Comparison of ENCODE assay signal across 9 cellular contexts in the genomic region with DNA sequence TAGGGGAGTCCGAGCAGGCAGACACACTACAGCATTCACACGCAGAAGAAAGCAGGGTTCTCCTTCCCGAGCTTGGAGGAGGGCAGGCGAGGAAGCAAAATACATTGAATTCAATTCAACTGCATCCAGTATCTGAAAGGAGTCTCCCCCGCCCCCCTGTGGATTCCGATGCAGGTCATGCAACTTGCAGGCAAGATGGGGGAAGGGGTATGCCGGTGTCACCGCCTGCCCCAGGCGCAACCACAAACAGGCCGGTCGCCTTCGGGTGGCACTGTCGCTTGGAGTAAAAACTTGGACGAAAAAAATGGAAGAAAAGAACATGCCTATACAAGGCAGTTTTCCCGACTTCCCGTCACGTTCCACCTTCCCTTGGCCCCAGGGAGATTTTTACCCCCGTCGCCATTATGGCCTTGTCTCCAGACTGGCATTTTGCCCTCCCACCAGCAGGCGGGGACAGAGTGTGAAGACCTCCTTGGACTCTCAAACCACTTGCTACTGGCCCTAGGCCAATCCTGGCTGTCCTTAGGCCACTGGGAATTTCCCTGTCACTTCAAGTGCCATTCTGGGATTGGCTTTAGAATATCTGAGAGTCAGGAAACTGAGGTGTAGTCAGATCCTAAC. TPM values are rescaled to one million over a fixed set of nuclear protein-coding genes. Genes with fewer than 3 reads are reported as not detected.
DNase-seq lines count a peak whose midpoint lies in the region; FAIRE-seq and TF ChIP-seq lines count a peak whose summit lies in the region.
"Had no signal": no experiment of that assay in that cellular context is flagged by ENCODE, and none has a peak within 500 bp of the region (broad histone marks: within the 10 kb centered on the region; RNA-seq: fewer than 3 reads in every experiment).

No MANE protein-coding gene starts in this region.

- no peaks in the 10 kb centered on the region for H4K20me1 ChIP-seq in osteoblast (ENCODE audit: insufficient read depth, low read length)

- peaks cover 12% of the 10 kb centered on the region for H3K4me1 ChIP-seq in ectodermal cell (ENCODE audit: control insufficient read depth, insufficient read depth, low read length)
- no peaks in the 10 kb centered on the region for H3K4me1 ChIP-seq in osteoblast (ENCODE audit: insufficient read depth, low read length)
- H3K4me1 ChIP-seq in small intestine (ENCODE audit: control insufficient read depth in 2 of 2, insufficient read depth in 1 of 2, low read depth in 1 of 2, low read length in 1 of 2): peaks cover 0 to 2% of the 10 kb centered on the region in 2 donors

- FAIRE-seq in GM19239 (lab: Jason Lieb, UNC): no peak
- no peak for FAIRE-seq in small intestine (lab: Jason Lieb, UNC)

- 2 to 3% methylated on average over 20 of the region's 20 CpGs for WGBS in ectodermal cell, 2 experiments
- WGBS in small intestine, 3 donors: 9 to 19% (median 17%) methylated on average over 20 of the region's 20 CpGs

- DNase-seq in GM12865 (ENCODE audit: low read depth): no peak
- DNase-seq in NCI-H2029 (lab: John Stamatoyannopoulos, UW): peak; percentile 64
- no peak for DNase-seq in osteoblast (ENCODE audit: insufficient read length, low spot score, missing footprints)
- no peak for DNase-seq in cortex of kidney (lab: John Stamatoyannopoulos, UW)
- DNase-seq in GM19239 (ENCODE audit: insufficient read length, low spot score): no peak
- DNase-seq in activated gamma-delta T cell treated with Interleukin-2 at 50 U/mL for 16 hours: no peak
- no peak for DNase-seq in small intestine

- no peak overlapping the region for H3K4me2 ChIP-seq in osteoblast (ENCODE audit: insufficient read depth, low read length)

- no peaks in the 10 kb centered on the region for H3K9me3 ChIP-seq in ectodermal cell (ENCODE audit: control insufficient read depth, low read length)
- no peaks in the 10 kb centered on the region for H3K9me3 ChIP-seq in osteoblast (ENCODE audit: low read depth, low read length)
- no peaks in the 10 kb centered on the region for H3K9me3 ChIP-seq in small intestine (ENCODE audit: control insufficient read depth, low read depth)
- H3K9me3 ChIP-seq: upper lobe of left lung had no signal

- H3K27ac ChIP-seq in ectodermal cell (ENCODE audit: insufficient read depth, low read depth, low read length, poor library complexity, severe bottlenecking) (no peak overlapping the region), osteoblast (ENCODE audit: low read depth, low read length) (no peak overlapping the region), small intestine (ENCODE audit: low read depth in 1 of 2, low read length in 1 of 2) (no peak overlapping the region)
- H3K27ac ChIP-seq: upper lobe of left lung had no signal

- H3K4me3 ChIP-seq in GM12865 (ENCODE audit: low read depth, low read length) (no peak overlapping the region), ectodermal cell (ENCODE audit: insufficient read depth, low read depth, low read length) (peak overlapping the region; percentile 63), osteoblast (ENCODE audit: insufficient read depth, low read length) (no peak overlapping the region), small intestine (ENCODE audit: low read depth in 1 of 2, low read length in 2 of 2) (no peak overlapping the region)

- H3K36me3 ChIP-seq in ectodermal cell (ENCODE audit: control insufficient read depth, insufficient read depth, low read length): no peaks in the 10 kb centered on the region
- H3K36me3 ChIP-seq in osteoblast (ENCODE audit: insufficient read depth, low read length): no peaks in the 10 kb centered on the region
- no peaks in the 10 kb centered on the region for H3K36me3 ChIP-seq in small intestine (ENCODE audit: control insufficient read depth in 2 of 2, insufficient read depth in 2 of 2, low read length in 2 of 2)
- H3K36me3 ChIP-seq: upper lobe of left lung had no signal

- H3K27me3 ChIP-seq in ectodermal cell (ENCODE audit: control insufficient read depth, insufficient read depth, low read length, poor library complexity, severe bottlenecking) (peaks cover 51% of the 10 kb centered on the region), osteoblast (ENCODE audit: insufficient read depth, low read length) (peaks cover 57% of the 10 kb centered on the region), small intestine (ENCODE audit: control insufficient read depth in 2 of 2, insufficient read depth in 2 of 2, low read length in 2 of 2) (peaks cover 12 to 31% of the 10 kb centered on the region in 2 donors)

- H3K79me2 ChIP-seq in osteoblast (ENCODE audit: insufficient read depth, low read length): no peaks in the 10 kb centered on the region

- H2AFZ ChIP-seq in osteoblast (ENCODE audit: low read length): no peak overlapping the region

- peak; percentile 10 for TF ChIP-seq CTCF in GM12865 (IDR thresholded peaks at IDR 0.05; ENCODE audit: insufficient read depth, low read depth, low read length, missing control alignments)
- peak; percentile 26 for TF ChIP-seq CTCF in osteoblast (IDR thresholded peaks at IDR 0.05; ENCODE audit: extremely low read depth, low read depth, low read length)

RNA-seq across cellular contexts. Expression of a gene that starts 1.6 kb away (rescaled TPM):
- 10.0 TPM for polyA plus RNA-seq in ectodermal cell (2013, experiment 1 of 4)
- polyA plus RNA-seq in ectodermal cell (2013, experiment 2 of 4): 11.1 TPM
- polyA plus RNA-seq in ectodermal cell (2013, experiment 3 of 4): 7.5 TPM
- polyA plus RNA-seq in ectodermal cell (2013, experiment 4 of 4): 11.1 TPM
- 0.59 and 0.72 TPM in 2 replicates for total RNA-seq in osteoblast
- 1 to 10 TPM in 1 of 3 donors, under 1 TPM in 1, not detected in 1; under 0.01 to 3.6 TPM for polyA plus RNA-seq in small intestine
